22 cellular contexts compared by ENCODE assay signal in genomic region chr15:81273200-81273599, GRCh38. TPM values are rescaled to one million over a fixed set of nuclear protein-coding genes. Genes with fewer than 3 reads are reported as not detected.
DNase-seq lines count a peak whose midpoint lies in the region; ATAC-seq, FAIRE-seq and TF ChIP-seq lines count a peak whose summit lies in the region.
"Had no signal": no experiment of that assay in that cellular context is flagged by ENCODE, and none has a peak within 500 bp of the region (broad histone marks: within the 10 kb centered on the region; RNA-seq: fewer than 3 reads in every experiment).

No MANE protein-coding gene starts in this region.

- no peak for TF ChIP-seq EP300 in HepG2 (IDR thresholded peaks at IDR 0.05; ENCODE audit: low read depth in 2 of 2, low read length in 2 of 2)
- TF ChIP-seq EP300 in HepG2 (CRISPR knock-in tag; IDR thresholded peaks at IDR 0.05; ENCODE audit: borderline replicate concordance), result no peak

- H3K9me3 Mint-ChIP-seq in activated CD4-positive, alpha-beta T cell treated with anti-CD3 and anti-CD28 coated beads, Interleukin-2, amount 10 ng/mL, durations not matched to agents 7 days and 5 days, result peaks cover 13% of the 10 kb centered on the region
- H3K9me3 Mint-ChIP-seq in osteocyte (ENCODE audit: unreplicated experiment), result peaks cover 9% of the 10 kb centered on the region

- peak overlapping the region; percentile 15 for H3K27ac Mint-ChIP-seq in activated CD4-positive, alpha-beta T cell treated with anti-CD3 and anti-CD28 coated beads, Interleukin-2, amount 10 ng/mL, durations not matched to agents 7 days and 5 days
- H3K27ac Mint-ChIP-seq in osteocyte (ENCODE audit: unreplicated experiment), result no peak overlapping the region
- H3K27ac Mint-ChIP-seq: CD8-positive, alpha-beta T cell; HFFc6 had no signal

- WGBS in right lobe of liver (ENCODE audit: insufficient coverage, low coverage, low lambda C conversion rate, missing lambda C conversion rate), result 100% methylated on average over 1 of the region's 5 CpGs
- WGBS in HepG2 (ENCODE audit: low lambda C conversion rate), result 2% methylated on average over 5 of the region's 5 CpGs

- no peaks in the 10 kb centered on the region for H4K20me1 ChIP-seq in HepG2 (ENCODE audit: insufficient read depth, low read length)
- H4K20me1 ChIP-seq: BLaER1 treated with 17β-estradiol and CSF1 and Interleukin-3, amounts not matched to agents 10 nM and 100 nM had no signal

- no peak for TF ChIP-seq RAD21 in HepG2 (CRISPR knock-in tag; IDR thresholded peaks at IDR 0.05)

- H3K4me1 ChIP-seq in right lobe of liver (peaks cover 0 to 48% (median 16%) of the 10 kb centered on the region in 4 donors), HepG2 (ENCODE audit: insufficient read depth, low read length) (no peaks in the 10 kb centered on the region)

- FAIRE-seq in HepG2 (lab: Jason Lieb, UNC), result no peak
- FAIRE-seq: GM12878 had no signal

- no peak overlapping the region for H3K4me3 ChIP-seq in right lobe of liver
- H3K4me3 ChIP-seq in HepG2 (replicated peaks in 1 of 3; ENCODE audit: insufficient read depth in 1 of 3, low read depth in 2 of 3, low read length in 3 of 3), result no peak overlapping the region
- H3K4me3 ChIP-seq: BLaER1 treated with 17β-estradiol and CSF1 and Interleukin-3, amounts not matched to agents 10 nM and 100 nM; GM12878 had no signal

- H3K4me3 Mint-ChIP-seq in activated CD4-positive, alpha-beta T cell treated with anti-CD3 and anti-CD28 coated beads, Interleukin-2, amount 10 ng/mL, durations not matched to agents 7 days and 5 days, result no peak overlapping the region
- H3K4me3 Mint-ChIP-seq in osteocyte (ENCODE audit: unreplicated experiment), result no peak overlapping the region
- H3K4me3 Mint-ChIP-seq: CD8-positive, alpha-beta T cell; HFFc6 had no signal

- DNase-seq in activated CD4-positive, alpha-beta T cell treated with anti-CD3 and anti-CD28 coated beads, Interleukin-2, amount 10 ng/mL, durations not matched to agents 7 days and 5 days, result no peak
- no peak for DNase-seq in activated CD4-positive, alpha-beta T cell treated with anti-CD3 and anti-CD28 coated beads for 48 hours
- DNase-seq in right lobe of liver (no peak), HepG2 (ENCODE audit: low spot score) (no peak), osteocyte (ENCODE audit: extremely low spot score, unreplicated experiment) (peak; percentile 63), NCI-H1694 (lab: John Stamatoyannopoulos, UW) (no peak)
- no peak for DNase-seq in stimulated activated CD4-positive, alpha-beta T cell treated with anti-CD3 and anti-CD28 coated beads, Interleukin-4, amount 100 ng/mL, for 4 hours
- DNase-seq: 8988T; Calu3; CD8-positive, alpha-beta T cell; DMS 273 treated with DMSO at 0.1 percent for 48 hours; DMS53; DND-41; EL; GOT3; H7; HFFc6 had no signal

- intact Hi-C loops in right lobe of liver (cut with DNase I), result loop anchor here (10.0 kb wide), 3 partner anchors 62 to 132 kb away; no protein-coding TSS in a partner anchor
- intact Hi-C loops in HepG2 (cut with micrococcal nuclease; ENCODE audit: unreplicated experiment), result no loop called here

- H2AFZ ChIP-seq in HepG2 (ENCODE audit: low read length), result no peak overlapping the region

- H3K36me3 ChIP-seq in right lobe of liver (no peaks in the 10 kb centered on the region), HepG2 (replicated peaks in 1 of 2; ENCODE audit: control insufficient read depth in 1 of 2, insufficient read depth in 2 of 2, low read length in 2 of 2) (no peaks in the 10 kb centered on the region)

- H3K9me3 ChIP-seq in right lobe of liver (no peaks in the 10 kb centered on the region), HepG2 (ENCODE audit: low read length) (no peaks in the 10 kb centered on the region)

- CTCF ChIA-PET in activated CD4-positive, alpha-beta T cell treated with anti-CD3 and anti-CD28 coated beads, Interleukin-2, amount 10 ng/mL, durations not matched to agents 7 days and 5 days (lab: Charles Lee), result interaction anchor here (2.7 kb wide), 2 partner anchors 14 to 128 kb away, joined by 15 to 16 read pairs; no protein-coding TSS in a partner anchor
- CTCF ChIA-PET in HepG2 (lab: Yijun Ruan, JAX; ENCODE audit: low intra/inter-chr PET ratio, low total read pairs), result no interaction called here

- peaks cover 14% of the 10 kb centered on the region for H3K36me3 Mint-ChIP-seq in activated CD4-positive, alpha-beta T cell treated with anti-CD3 and anti-CD28 coated beads, Interleukin-2, amount 10 ng/mL, durations not matched to agents 7 days and 5 days (ENCODE audit: low read depth)
- no peaks in the 10 kb centered on the region for H3K36me3 Mint-ChIP-seq in osteocyte (ENCODE audit: unreplicated experiment)

- no peaks in the 10 kb centered on the region for H3K79me2 ChIP-seq in HepG2 (ENCODE audit: insufficient read depth, low read length)

- H3K27me3 ChIP-seq in right lobe of liver, result no peaks in the 10 kb centered on the region
- H3K27me3 ChIP-seq in HepG2 (ENCODE audit: control insufficient read depth in 1 of 2, insufficient read depth in 2 of 2, low read length in 2 of 2), result 0 out of 5 replicates have a peak, but pooled peaks cover 0 to 5% of the 10 kb centered on the region in 2 experiments
- H3K27me3 ChIP-seq: BLaER1 treated with 17β-estradiol and CSF1 and Interleukin-3, amounts not matched to agents 10 nM and 100 nM had no signal

- TF ChIP-seq CTCF in right lobe of liver (IDR thresholded peaks at IDR 0.05), result no peak
- TF ChIP-seq CTCF in HepG2 (CRISPR knock-in tag; IDR thresholded peaks at IDR 0.05), result no peak
- no peak for TF ChIP-seq CTCF in osteocyte (IDR thresholded peaks at IDR 0.05)

- peaks cover 41% of the 10 kb centered on the region for H3K4me1 Mint-ChIP-seq in activated CD4-positive, alpha-beta T cell treated with anti-CD3 and anti-CD28 coated beads, Interleukin-2, amount 10 ng/mL, durations not matched to agents 7 days and 5 days
- H3K4me1 Mint-ChIP-seq in osteocyte (ENCODE audit: unreplicated experiment), result peaks cover 4% of the 10 kb centered on the region

- POLR2A ChIA-PET in activated CD4-positive, alpha-beta T cell treated with anti-CD3 and anti-CD28 coated beads, Interleukin-2, amount 10 ng/mL, durations not matched to agents 7 days and 5 days (lab: Charles Lee), result no interaction called here
- POLR2A ChIA-PET in HepG2 (lab: Yijun Ruan, JAX), result no interaction called here

- ATAC-seq in right lobe of liver (no peak), HepG2 (no peak)
- ATAC-seq: CD8-positive, alpha-beta T cell; GM12878; HCT116 had no signal

- no TSS peak for BruUV-seq in HepG2 (replicated peaks; lab: Mats Ljungman, UMichigan)

- H3K4me2 ChIP-seq in HepG2 (ENCODE audit: low read depth, low read length), result no peak overlapping the region
- H3K4me2 ChIP-seq: BLaER1 treated with 17β-estradiol and CSF1 and Interleukin-3, amounts not matched to agents 10 nM and 100 nM had no signal

- no peak overlapping the region for H3K9ac ChIP-seq in HepG2 (ENCODE audit: insufficient read depth, low read depth, low read length)
- H3K9ac ChIP-seq: BLaER1 treated with 17β-estradiol and CSF1 and Interleukin-3, amounts not matched to agents 10 nM and 100 nM had no signal

- peak overlapping the region in 2 of 3 donors; percentile 59 to 74 for H3K27ac ChIP-seq in right lobe of liver
- no peak overlapping the region for H3K27ac ChIP-seq in HepG2 (ENCODE audit: extremely low read length, insufficient read depth, low read length)
- H3K27ac ChIP-seq: BLaER1 treated with 17β-estradiol and CSF1 and Interleukin-3, amounts not matched to agents 10 nM and 100 nM; HL-60 had no signal

- in situ Hi-C loops in HepG2 (cut with HindIII; ENCODE audit: extremely low pct_ligation_motif_present, low pct_unique_long_range_greater_than_20kb), result no loop called here

- TF ChIP-seq POLR2A in right lobe of liver (IDR thresholded peaks at IDR 0.05), result no peak
- TF ChIP-seq POLR2A in HepG2 (IDR thresholded peaks at IDR 0.05; ENCODE audit: insufficient read depth in 1 of 2, low read depth in 2 of 2, low read length in 2 of 2), result no peak

- no peaks in the 10 kb centered on the region for H3K27me3 Mint-ChIP-seq in activated CD4-positive, alpha-beta T cell treated with anti-CD3 and anti-CD28 coated beads, Interleukin-2, amount 10 ng/mL, durations not matched to agents 7 days and 5 days
- H3K27me3 Mint-ChIP-seq in osteocyte (ENCODE audit: unreplicated experiment), result peaks cover 8% of the 10 kb centered on the region

TF ChIP-seq in HepG2, 621 proteins besides CTCF, POLR2A, EP300 and RAD21 (continues in another document):
- TF ChIP-seq IRX3 (CRISPR knock-in tag; IDR thresholded peaks at IDR 0.05; ENCODE audit: borderline replicate concordance, low read depth), result no peak

RNA-seq across cellular contexts. Expression of gene STARD5, which starts 50.7 kb away (rescaled TPM):
- 1 to 10 TPM; 5.4 to 5.7 TPM for total RNA-seq in activated CD4-positive, alpha-beta T cell treated with anti-CD3 and anti-CD28 coated beads, Interleukin-2, amount 10 ng/mL, durations not matched to agents 7 days and 5 days
- total RNA-seq in right lobe of liver (10 to 100 TPM; 16.4 to 49.9 (median 19.7) TPM), HepG2 (2016; rRNA removed; fragmentation: Illumina TruSeq; extraction: Trizol) (1.6 and 3.1 TPM in 2 replicates), osteocyte (1.3 and 1.7 TPM in 2 replicates)
- total RNA-seq in HepG2 (2016; cell fraction: cytosol; rRNA removed; fragmentation: Illumina TruSeq; extraction: Trizol; ENCODE audit: low read depth), result 1.0 and 1.6 TPM in 2 replicates
- total RNA-seq in HepG2 (2016; cell fraction: insoluble cytoplasmic fraction; rRNA removed; fragmentation: Illumina TruSeq; extraction: Trizol), result 0.79 and 2.3 TPM in 2 replicates
- total RNA-seq in HepG2 (2016; cell fraction: membrane; rRNA removed; fragmentation: Illumina TruSeq; extraction: Trizol), result 1.0 and 1.2 TPM in 2 replicates
- total RNA-seq in HepG2 (2016; cell fraction: nucleus; rRNA removed; fragmentation: Illumina TruSeq; extraction: Trizol), result 3.9 and 5.4 TPM in 2 replicates
- polyA plus RNA-seq in HepG2 (2011; rRNA removed), result 3.5 TPM in 2 replicates
- polyA plus RNA-seq in HepG2 (2011; cell fraction: cytosol; rRNA removed), result 2.2 and 2.3 TPM in 2 replicates
- polyA plus RNA-seq in HepG2 (2011; cell fraction: nucleus; rRNA removed), result 13.0 and 14.0 TPM in 2 replicates
- polyA plus RNA-seq in HepG2 (2012), result 0.79 and 0.84 TPM in 2 replicates
- polyA plus RNA-seq in HepG2 (2016; cell fraction: cytosol; fragmentation: Illumina TruSeq; extraction: Trizol; ENCODE audit: low read depth), result 0.96 and 0.98 TPM in 2 replicates
- 1.8 and 2.1 TPM in 2 replicates for polyA plus RNA-seq in HepG2 (2016; cell fraction: insoluble cytoplasmic fraction; fragmentation: Illumina TruSeq; extraction: Trizol; ENCODE audit: low read depth)
- polyA plus RNA-seq in HepG2 (2016; cell fraction: membrane; fragmentation: Illumina TruSeq; extraction: Trizol; ENCODE audit: low read depth), result 1.00 and 1.8 TPM in 2 replicates
- 6.1 and 6.6 TPM in 2 replicates for polyA plus RNA-seq in HepG2 (2016; cell fraction: nucleus; fragmentation: Illumina TruSeq; extraction: Trizol; ENCODE audit: insufficient read depth, low read depth)
- 2.2 and 3.7 TPM in 2 replicates for polyA minus RNA-seq in HepG2 (2011; rRNA and poly(A)+ RNA removed; ENCODE audit: low replicate concordance)
- polyA minus RNA-seq in HepG2 (2011; cell fraction: cytosol; rRNA and poly(A)+ RNA removed), result 0.40 and 0.70 TPM in 2 replicates
- 13.5 and 14.9 TPM in 2 replicates for polyA minus RNA-seq in HepG2 (2011; cell fraction: nucleus; rRNA and poly(A)+ RNA removed)
- total RNA-seq: G401 had no signal
